Comparison of ENCODE assay signal across 19 cellular contexts in the genomic region with DNA sequence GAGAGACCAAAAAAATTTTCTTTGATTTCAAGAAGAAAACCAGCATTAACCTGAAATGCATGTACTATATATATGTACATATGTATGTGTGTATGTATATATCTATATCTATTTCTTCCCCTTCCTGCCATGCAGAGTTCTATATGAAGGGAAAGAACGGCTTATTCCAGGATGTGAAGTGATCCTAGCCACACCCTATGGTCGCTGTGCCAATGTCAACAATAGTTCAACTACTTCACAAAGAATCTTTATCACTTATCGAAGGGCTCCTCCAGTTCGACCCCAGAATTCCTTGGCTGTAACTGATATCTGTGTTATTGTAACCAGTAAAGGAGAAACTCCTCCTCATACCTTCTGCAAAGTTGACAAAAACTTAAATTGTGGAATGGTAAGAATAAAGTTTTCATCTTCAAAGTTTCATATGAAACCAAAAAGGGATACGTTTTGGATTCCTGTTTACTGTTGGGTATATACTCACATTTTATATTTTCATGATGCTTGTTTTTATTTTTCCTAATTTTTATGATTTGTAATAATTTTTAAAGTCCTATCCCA. TPM values are rescaled to one million over a fixed set of nuclear protein-coding genes. Genes with fewer than 3 reads are reported as not detected.
DNase-seq lines count a peak whose midpoint lies in the region; FAIRE-seq and TF ChIP-seq lines count a peak whose summit lies in the region.
"Had no signal": no experiment of that assay in that cellular context is flagged by ENCODE, and none has a peak within 500 bp of the region (broad histone marks: within the 10 kb centered on the region; RNA-seq: fewer than 3 reads in every experiment).

No MANE protein-coding gene starts in this region.

- H3K36me3 ChIP-seq in endothelial cell of umbilical vein (ENCODE audit: control insufficient read depth in 2 of 2, extremely low read depth in 1 of 2, insufficient read depth in 2 of 2, low read length in 2 of 2), result peaks cover 0 to 5% of the 10 kb centered on the region in 2 experiments

- dilution Hi-C loops in endothelial cell of umbilical vein (cut with MboI; ENCODE audit: extremely low pct_ligation_motif_present, low sequenced_read_pairs), result no loop called here

- no peak overlapping the region for H3K27ac ChIP-seq in endothelial cell of umbilical vein (ENCODE audit: insufficient read depth, low read depth, low read length)
- H3K27ac ChIP-seq: hepatocyte had no signal

- peak; percentile 34 for DNase-seq in HT-29 (ENCODE audit: low spot score)
- DNase-seq in NCI-H748 (lab: John Stamatoyannopoulos, UW; ENCODE audit: unreplicated experiment), result peak; percentile 28
- DNase-seq in endothelial cell of umbilical vein (ENCODE audit: low read depth, low spot score), result peak; percentile 48
- peak; percentile 31 for DNase-seq in mucosa of gallbladder (ENCODE audit: low spot score)
- DNase-seq in SHP77 treated with DMSO at 0.1 percent for 48 hours (lab: John Stamatoyannopoulos, UW), result no peak
- no peak for DNase-seq in RPMI8226
- DNase-seq in NCI-H2196 treated with DMSO at 0.1 percent for 48 hours (lab: John Stamatoyannopoulos, UW; ENCODE audit: unreplicated experiment), result no peak
- no peak for DNase-seq in NAMALWA (ENCODE audit: low spot score)
- DNase-seq: activated CD8-positive, alpha-beta memory T cell treated with anti-CD3 and anti-CD28 coated beads, Interleukin-2, amount 10 ng/mL, durations not matched to agents 7 days and 5 days; activated naive CD4-positive, alpha-beta T cell treated with anti-CD3 and anti-CD28 coated beads for 36 hours; caudate nucleus; CD4-positive, alpha-beta T cell; left ventricle myocardium superior; NCI-H1092; stimulated activated CD4-positive, alpha-beta T cell treated with anti-CD3 and anti-CD28 coated beads, Interleukin-2, amount 100 ng/mL, for 48 hours had no signal

- BruUV-seq in endothelial cell of umbilical vein (replicated peaks; lab: Mats Ljungman, UMichigan), result no TSS peak

- no peaks in the 10 kb centered on the region for H4K20me1 ChIP-seq in endothelial cell of umbilical vein (replicated peaks; ENCODE audit: control insufficient read depth, extremely low read depth, insufficient read depth, low read length)

- CTCF ChIA-PET in endothelial cell of umbilical vein (lab: Charles Lee), result no interaction called here

- peak overlapping the region; percentile 76 for H3K4me2 ChIP-seq in endothelial cell of umbilical vein (ENCODE audit: insufficient read depth, low read length)
- H3K4me2 ChIP-seq: hepatocyte had no signal

- POLR2A ChIA-PET in endothelial cell of umbilical vein (lab: Charles Lee), result no interaction called here

- H3K4me1 ChIP-seq in endothelial cell of umbilical vein (ENCODE audit: control insufficient read depth, extremely low read depth, insufficient read depth, low read length), result peaks cover 13% of the 10 kb centered on the region

- no peak for TF ChIP-seq CTCF in endothelial cell of umbilical vein (IDR thresholded peaks at IDR 0.05; ENCODE audit: extremely low read depth in 1 of 2, insufficient read depth in 1 of 2, low read depth in 1 of 2, low read length in 2 of 2)

- no peak for TF ChIP-seq POLR2A in endothelial cell of umbilical vein (IDR thresholded peaks at IDR 0.05; ENCODE audit: low read depth, low read length)

- no peak for FAIRE-seq in endothelial cell of umbilical vein (lab: Jason Lieb, UNC)
- FAIRE-seq: endometrium, GM12891, HTR-8/SVneo had no signal

- peak overlapping the region in 1 of 3 experiments; percentile 32 for H3K4me3 ChIP-seq in endothelial cell of umbilical vein (replicated peaks in 1 of 3; ENCODE audit: insufficient read depth in 1 of 3, low read depth in 1 of 3, low read length in 3 of 3)
- H3K4me3 ChIP-seq: hepatocyte had no signal

- H2AFZ ChIP-seq in endothelial cell of umbilical vein (ENCODE audit: low read depth, low read length), result no peak overlapping the region
- H2AFZ ChIP-seq: hepatocyte had no signal

- H3K9me3 ChIP-seq in endothelial cell of umbilical vein (replicated peaks; ENCODE audit: control insufficient read depth, insufficient read depth, low read length), result no peaks in the 10 kb centered on the region

- peaks cover 20% of the 10 kb centered on the region for H3K79me2 ChIP-seq in endothelial cell of umbilical vein (ENCODE audit: control insufficient read depth, insufficient read depth, low read length)

- H3K9ac ChIP-seq in endothelial cell of umbilical vein (replicated peaks; ENCODE audit: extremely low read depth, insufficient read depth, low read length), result no peak overlapping the region

- no peaks in the 10 kb centered on the region for H3K9me1 ChIP-seq in endothelial cell of umbilical vein (replicated peaks; ENCODE audit: control insufficient read depth, extremely low read depth, insufficient read depth, low read length)

- intact Hi-C loops in endothelial cell of umbilical vein (cut with micrococcal nuclease), result loop anchor here (5.0 kb wide), 1 partner anchor 54 kb away; a partner anchor contains a TSS

- H3K27me3 ChIP-seq in endothelial cell of umbilical vein (ENCODE audit: control insufficient read depth in 2 of 2, insufficient read depth in 2 of 2, low read length in 2 of 2), result no peaks in the 10 kb centered on the region
- H3K27me3 ChIP-seq: hepatocyte had no signal

TF ChIP-seq in endothelial cell of umbilical vein, 7 proteins besides CTCF, POLR2A, EP300 and RAD21:
- TF ChIP-seq GATA2 (IDR thresholded peaks at IDR 0.05; ENCODE audit: insufficient read depth, insufficient read length, low read depth, low read length), result peak; percentile 28
- TF ChIP-seq, protein P1, sequence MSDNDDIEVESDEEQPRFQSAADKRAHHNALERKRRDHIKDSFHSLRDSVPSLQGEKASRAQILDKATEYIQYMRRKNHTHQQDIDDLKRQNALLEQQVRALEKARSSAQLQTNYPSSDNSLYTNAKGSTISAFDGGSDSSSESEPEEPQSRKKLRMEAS (IDR thresholded peaks at IDR 0.05; ENCODE audit: insufficient read depth, insufficient read length), result no peak
TF ChIP-seq in endothelial cell of umbilical vein: peak in this region for 1.

RNA-seq across cellular contexts. Expression of a gene that starts 56.2 kb away (rescaled TPM):
- total RNA-seq in HT-29 (2014; rRNA removed; shearing (Covaris generic)), result 28.1 and 40.2 TPM in 2 replicates
- total RNA-seq in endothelial cell of umbilical vein (36.5 and 36.8 TPM in 2 replicates), mucosa of gallbladder (55.6 TPM)
- 7.8 and 9.6 TPM in 2 replicates for polyA plus RNA-seq in endothelial cell of umbilical vein
- polyA plus RNA-seq in endothelial cell of umbilical vein (2011; cell fraction: cytosol; rRNA removed), result 8.6 and 9.4 TPM in 2 replicates
- 33.6 and 34.8 TPM in 2 replicates for polyA plus RNA-seq in endothelial cell of umbilical vein (2011; cell fraction: nucleus; rRNA removed)
- polyA plus RNA-seq in endothelial cell of umbilical vein (2012), result 15.8 and 18.0 TPM in 2 replicates
- polyA minus RNA-seq in endothelial cell of umbilical vein, result 35.7 and 49.3 TPM in 2 replicates
- polyA minus RNA-seq in endothelial cell of umbilical vein (2011; cell fraction: cytosol; rRNA and poly(A)+ RNA removed), result 16.4 TPM
- 83.4 and 112 TPM in 2 replicates for polyA minus RNA-seq in endothelial cell of umbilical vein (2011; cell fraction: nucleus; rRNA and poly(A)+ RNA removed)

Comparison
In these comparisons a context has a peak if more than half of its experiments do, and no peak if none do; other contexts are left out.
1. DNase-seq: peak in HT-29 (single experiment), NCI-H748 (single experiment), endothelial cell of umbilical vein (single experiment) and mucosa of gallbladder (single experiment); none in SHP77 treated with DMSO at 0.1 percent for 48 hours (single experiment), RPMI8226 (single experiment), NCI-H2196 treated with DMSO at 0.1 percent for 48 hours (single experiment) and NAMALWA (single experiment).